In the genomic region with DNA sequence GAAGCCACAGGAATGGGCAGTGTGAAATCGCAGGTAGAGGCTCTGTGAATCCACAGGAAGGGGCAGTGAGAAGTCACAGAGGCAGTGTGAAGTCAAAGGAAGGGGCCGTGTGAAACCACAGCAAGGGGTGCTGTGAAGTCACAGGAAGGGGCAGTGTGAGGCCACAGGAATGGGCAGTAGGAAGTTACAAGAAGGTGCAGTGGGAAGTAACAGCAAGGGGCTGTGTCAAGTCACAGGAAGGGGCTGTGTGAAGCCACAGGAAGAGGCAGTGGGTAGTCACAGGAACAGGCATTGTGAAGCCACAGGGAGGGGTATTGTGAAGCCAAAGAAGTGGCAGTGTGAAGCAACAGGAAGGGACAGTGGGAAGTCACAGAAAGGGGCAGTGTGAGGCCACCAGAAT, we compare ENCODE assay signal across 20 cellular contexts. TPM values are rescaled to one million over a fixed set of nuclear protein-coding genes. Genes with fewer than 3 reads are reported as not detected.
"Had no signal": no experiment of that assay in that cellular context is flagged by ENCODE, and none has a peak within 500 bp of the region (broad histone marks: within the 10 kb centered on the region; RNA-seq: fewer than 3 reads in every experiment).

No MANE protein-coding gene starts in this region.

- H3K4me3 Mint-ChIP-seq: activated CD4-positive, alpha-beta memory T cell treated with anti-CD3 and anti-CD28 coated beads for 36 hours; activated naive CD8-positive, alpha-beta T cell treated with anti-CD3 and anti-CD28 coated beads, Interleukin-2, amount 10 ng/mL, durations not matched to agents 7 days and 5 days; activated T-helper 17 cell treated with anti-CD3 and anti-CD28 coated beads, Interleukin-2, amount 50 U/mL, for 72 hours; naive B cell; neural progenitor cell; stimulated activated naive B cell treated with anti-CD40 and anti-IgM and Interleukin-4, amounts not matched to agents 10 μg/mL and 1 μg/mL and 100 μg/mL, for 72 hours; WTC11 had no signal

- H3K27me3 ChIP-seq: dorsolateral prefrontal cortex, hepatocyte, neural progenitor cell, ovary had no signal

- H3K4me1 ChIP-seq: neural progenitor cell had no signal

- H3K36me3 ChIP-seq: neural progenitor cell, ovary, thoracic aorta had no signal

- H2AFZ ChIP-seq: hepatocyte, neural progenitor cell had no signal

- H3K9me3 Mint-ChIP-seq: activated T-helper 17 cell treated with anti-CD3 and anti-CD28 coated beads, Interleukin-2, amount 50 U/mL, for 72 hours; neural progenitor cell; stimulated activated naive B cell treated with anti-CD40 and anti-IgM and Interleukin-4, amounts not matched to agents 10 μg/mL and 1 μg/mL and 100 μg/mL, for 72 hours had no signal

- H3K36me3 Mint-ChIP-seq: activated CD4-positive, alpha-beta memory T cell treated with anti-CD3 and anti-CD28 coated beads for 36 hours; activated naive CD8-positive, alpha-beta T cell treated with anti-CD3 and anti-CD28 coated beads, Interleukin-2, amount 10 ng/mL, durations not matched to agents 7 days and 5 days; naive B cell; neural progenitor cell; stimulated activated naive B cell treated with anti-CD40 and anti-IgM and Interleukin-4, amounts not matched to agents 10 μg/mL and 1 μg/mL and 100 μg/mL, for 72 hours; WTC11 had no signal

- H3K27ac ChIP-seq: dorsolateral prefrontal cortex, hepatocyte, neural progenitor cell, ovary, thoracic aorta had no signal

- H3K4me3 ChIP-seq: dorsolateral prefrontal cortex, hepatocyte, mucosa of descending colon, neural progenitor cell, ovary, thoracic aorta had no signal

- H3K9ac ChIP-seq: neural progenitor cell had no signal

- DNase-seq: activated CD4-positive, alpha-beta T cell treated with anti-CD3 and anti-CD28 coated beads for 4 hours; activated naive CD4-positive, alpha-beta T cell treated with Interleukin-2 at 50 U/mL for 16 hours; activated T-cell treated with anti-CD3 and anti-CD28 coated beads, Interleukin-2, amount 50 U/mL, for 1 hour; amygdala; caudate nucleus; dorsolateral prefrontal cortex; foreskin fibroblast; left cardiac atrium; mesenchymal stem cell; mucosa of descending colon; naive B cell; ovary; stimulated activated naive B cell treated with anti-CD40 and anti-IgM and Interleukin-4, amounts not matched to agents 10 μg/mL and 1 μg/mL and 100 μg/mL, for 72 hours had no signal

- H3K27me3 Mint-ChIP-seq: activated CD4-positive, alpha-beta memory T cell treated with anti-CD3 and anti-CD28 coated beads for 36 hours; activated naive CD8-positive, alpha-beta T cell treated with anti-CD3 and anti-CD28 coated beads, Interleukin-2, amount 10 ng/mL, durations not matched to agents 7 days and 5 days; activated T-helper 17 cell treated with anti-CD3 and anti-CD28 coated beads, Interleukin-2, amount 50 U/mL, for 72 hours; naive B cell; stimulated activated naive B cell treated with anti-CD40 and anti-IgM and Interleukin-4, amounts not matched to agents 10 μg/mL and 1 μg/mL and 100 μg/mL, for 72 hours had no signal

- H3K9me3 ChIP-seq: ovary, thoracic aorta had no signal

- H3K4me1 Mint-ChIP-seq: activated naive CD8-positive, alpha-beta T cell treated with anti-CD3 and anti-CD28 coated beads, Interleukin-2, amount 10 ng/mL, durations not matched to agents 7 days and 5 days; activated T-helper 17 cell treated with anti-CD3 and anti-CD28 coated beads, Interleukin-2, amount 50 U/mL, for 72 hours; naive B cell; neural progenitor cell; stimulated activated naive B cell treated with anti-CD40 and anti-IgM and Interleukin-4, amounts not matched to agents 10 μg/mL and 1 μg/mL and 100 μg/mL, for 72 hours; WTC11 had no signal

- H3K4me2 ChIP-seq: hepatocyte, neural progenitor cell had no signal

- H3K27ac Mint-ChIP-seq: activated CD4-positive, alpha-beta memory T cell treated with anti-CD3 and anti-CD28 coated beads for 36 hours; activated naive CD8-positive, alpha-beta T cell treated with anti-CD3 and anti-CD28 coated beads, Interleukin-2, amount 10 ng/mL, durations not matched to agents 7 days and 5 days; activated T-helper 17 cell treated with anti-CD3 and anti-CD28 coated beads, Interleukin-2, amount 50 U/mL, for 72 hours; naive B cell; neural progenitor cell; stimulated activated naive B cell treated with anti-CD40 and anti-IgM and Interleukin-4, amounts not matched to agents 10 μg/mL and 1 μg/mL and 100 μg/mL, for 72 hours; WTC11 had no signal

RNA-seq across cellular contexts. Expression of a gene that starts 34.1 kb away (rescaled TPM):
- total RNA-seq: activated CD4-positive, alpha-beta memory T cell treated with anti-CD3 and anti-CD28 coated beads for 36 hours; activated naive CD8-positive, alpha-beta T cell treated with anti-CD3 and anti-CD28 coated beads, Interleukin-2, amount 10 ng/mL, durations not matched to agents 7 days and 5 days; activated T-helper 17 cell treated with anti-CD3 and anti-CD28 coated beads, Interleukin-2, amount 50 U/mL, for 72 hours had no signal
